ENCODE assay signal across 19 cellular contexts in genomic region chr15:42202653-42203052, GRCh38. TPM values are rescaled to one million over a fixed set of nuclear protein-coding genes. Genes with fewer than 3 reads are reported as not detected.
DNase-seq lines count a peak whose midpoint lies in the region; ATAC-seq and TF ChIP-seq lines count a peak whose summit lies in the region.
"Had no signal": no experiment of that assay in that cellular context is flagged by ENCODE, and none has a peak within 500 bp of the region (broad histone marks: within the 10 kb centered on the region; RNA-seq: fewer than 3 reads in every experiment).

No MANE protein-coding gene starts in this region.

- no peak for TF ChIP-seq RAD21 in neural cell (conservative IDR thresholded peaks at IDR 0.05)

- DNase-seq in activated naive CD8-positive, alpha-beta T cell treated with anti-CD3 and anti-CD28 coated beads for 36 hours: no peak
- DNase-seq in T-helper 17 cell: no peak
- no peak for DNase-seq in cardiac septum (ENCODE audit: low spot score)
- no peak for DNase-seq in NK-92 treated with Interleukin-12 subunit alpha and Interleukin-12 subunit beta, amount 100 ng/mL, for 24 hours (lab: John Stamatoyannopoulos, UW)
- no peak for DNase-seq in CD8-positive, alpha-beta memory T cell
- DNase-seq: 8988T, Caco-2, DMS153, DMS79, GF-D8, H9, IMR-90 had no signal

- peak overlapping the region; percentile 38 for H3K9ac ChIP-seq in neural cell (ENCODE audit: low read length)
- H3K9ac ChIP-seq: BLaER1 had no signal

- peak overlapping the region; percentile 38 for H3K4me3 ChIP-seq in neural cell (ENCODE audit: low read length)
- H3K4me3 ChIP-seq in CD8-positive, alpha-beta memory T cell (ENCODE audit: low read length): no peak overlapping the region
- H3K4me3 ChIP-seq: BLaER1 had no signal

- peaks cover 22% of the 10 kb centered on the region for H3K79me2 ChIP-seq in neural cell (replicated peaks; ENCODE audit: insufficient read depth, low read length)

- H3K36me3 Mint-ChIP-seq in activated naive CD8-positive, alpha-beta T cell: peaks cover 29% of the 10 kb centered on the region
- H3K36me3 Mint-ChIP-seq in activated naive CD8-positive, alpha-beta T cell treated with anti-CD3 and anti-CD28 coated beads for 36 hours: peaks cover 20% of the 10 kb centered on the region
- peaks cover 6% of the 10 kb centered on the region for H3K36me3 Mint-ChIP-seq in T-helper 17 cell (ENCODE audit: low read depth)
- peaks cover 0 to 48% (median 2%) of the 10 kb centered on the region in 3 donors for H3K36me3 Mint-ChIP-seq in CD8-positive, alpha-beta memory T cell

- H3K27ac ChIP-seq in neural cell (ENCODE audit: low read length): peak overlapping the region; percentile 65
- no peak overlapping the region for H3K27ac ChIP-seq in CD8-positive, alpha-beta memory T cell (ENCODE audit: low read depth, low read length)
- H3K27ac ChIP-seq: BLaER1 had no signal

- peak; percentile 77 for TF ChIP-seq EP300 in neural cell (conservative IDR thresholded peaks at IDR 0.05; ENCODE audit: poor library complexity, severe bottlenecking)

- peak overlapping the region; percentile 18 for H3K27ac Mint-ChIP-seq in activated naive CD8-positive, alpha-beta T cell
- H3K27ac Mint-ChIP-seq in activated naive CD8-positive, alpha-beta T cell treated with anti-CD3 and anti-CD28 coated beads for 36 hours: no peak overlapping the region
- H3K27ac Mint-ChIP-seq in T-helper 17 cell: peak overlapping the region; percentile 78
- peak overlapping the region in 2 of 8 donors; percentile 34 for H3K27ac Mint-ChIP-seq in CD8-positive, alpha-beta memory T cell
- H3K27ac Mint-ChIP-seq: H9 had no signal

- peaks cover 25% of the 10 kb centered on the region for H3K4me1 ChIP-seq in CD8-positive, alpha-beta memory T cell (ENCODE audit: insufficient read depth, low read length)
- H3K4me1 ChIP-seq: Caco-2 had no signal

- H3K4me2 ChIP-seq in neural cell (ENCODE audit: low read length): no peak overlapping the region
- H3K4me2 ChIP-seq: BLaER1 had no signal

- no peaks in the 10 kb centered on the region for H3K9me2 ChIP-seq in neural cell (ENCODE audit: insufficient read depth, low read length)

- H3K27me3 Mint-ChIP-seq in activated naive CD8-positive, alpha-beta T cell: no peaks in the 10 kb centered on the region
- no peaks in the 10 kb centered on the region for H3K27me3 Mint-ChIP-seq in activated naive CD8-positive, alpha-beta T cell treated with anti-CD3 and anti-CD28 coated beads for 36 hours
- no peaks in the 10 kb centered on the region for H3K27me3 Mint-ChIP-seq in T-helper 17 cell
- H3K27me3 Mint-ChIP-seq in CD8-positive, alpha-beta memory T cell: peaks cover 0 to 2% of the 10 kb centered on the region in 2 donors

- H3K9me3 Mint-ChIP-seq in activated naive CD8-positive, alpha-beta T cell (ENCODE audit: low read depth): no peaks in the 10 kb centered on the region
- H3K9me3 Mint-ChIP-seq in activated naive CD8-positive, alpha-beta T cell treated with anti-CD3 and anti-CD28 coated beads for 36 hours: no peaks in the 10 kb centered on the region
- no peaks in the 10 kb centered on the region for H3K9me3 Mint-ChIP-seq in CD8-positive, alpha-beta memory T cell
- H3K9me3 Mint-ChIP-seq: H9 had no signal

- intact Hi-C loops in cardiac septum (cut with DNase I): no loop called here

- H3K4me1 Mint-ChIP-seq in activated naive CD8-positive, alpha-beta T cell (ENCODE audit: low read depth): peaks cover 49% of the 10 kb centered on the region
- H3K4me1 Mint-ChIP-seq in activated naive CD8-positive, alpha-beta T cell treated with anti-CD3 and anti-CD28 coated beads for 36 hours: peaks cover 38% of the 10 kb centered on the region
- H3K4me1 Mint-ChIP-seq in T-helper 17 cell: peaks cover 37% of the 10 kb centered on the region
- H3K4me1 Mint-ChIP-seq in CD8-positive, alpha-beta memory T cell: peaks cover 50 to 76% (median 75%) of the 10 kb centered on the region in 3 donors

- TF ChIP-seq CTCF in neural cell (IDR thresholded peaks at IDR 0.05; ENCODE audit: poor library complexity, severe bottlenecking): no peak

- H3K36me3 ChIP-seq in neural cell (ENCODE audit: insufficient read depth, low read length): no peaks in the 10 kb centered on the region
- H3K36me3 ChIP-seq in CD8-positive, alpha-beta memory T cell (ENCODE audit: insufficient read depth, low read length): no peaks in the 10 kb centered on the region

- H4K20me1 ChIP-seq in neural cell (ENCODE audit: insufficient read depth): no peaks in the 10 kb centered on the region

- H2AFZ ChIP-seq in neural cell (ENCODE audit: low read depth, low read length): no peak overlapping the region

- CTCF ChIA-PET in CD8-positive, alpha-beta memory T cell (lab: Charles Lee): no interaction called here

- H3F3A ChIP-seq in neural cell (ENCODE audit: insufficient read depth, low read length, poor library complexity, severe bottlenecking): no peaks in the 10 kb centered on the region

- H3K27me3 ChIP-seq in neural cell (ENCODE audit: insufficient read depth, low read depth, low read length): no peaks in the 10 kb centered on the region
- H3K27me3 ChIP-seq in CD8-positive, alpha-beta memory T cell (ENCODE audit: insufficient read depth, low read length, poor library complexity, severe bottlenecking): no peaks in the 10 kb centered on the region
- H3K27me3 ChIP-seq: BLaER1 had no signal

- no peak for ATAC-seq in T-helper 17 cell

- H3K9me3 ChIP-seq in T-helper 17 cell (ENCODE audit: control insufficient read depth, low read length, poor library complexity, severe bottlenecking) (no peaks in the 10 kb centered on the region), neural cell (ENCODE audit: low read length) (no peaks in the 10 kb centered on the region)
- H3K9me3 ChIP-seq in CD8-positive, alpha-beta memory T cell (ENCODE audit: low read length): no peaks in the 10 kb centered on the region
- H3K9me3 ChIP-seq: Caco-2 had no signal

- POLR2A ChIA-PET in CD8-positive, alpha-beta memory T cell (lab: Charles Lee): no interaction called here

- H3K4me3 Mint-ChIP-seq in activated naive CD8-positive, alpha-beta T cell: peak overlapping the region; percentile 3
- no peak overlapping the region for H3K4me3 Mint-ChIP-seq in activated naive CD8-positive, alpha-beta T cell treated with anti-CD3 and anti-CD28 coated beads for 36 hours
- no peak overlapping the region for H3K4me3 Mint-ChIP-seq in T-helper 17 cell
- H3K4me3 Mint-ChIP-seq in CD8-positive, alpha-beta memory T cell: peak overlapping the region in 1 of 7 donors; percentile 72
- H3K4me3 Mint-ChIP-seq: H9 had no signal

TF ChIP-seq in neural cell, 6 proteins besides CTCF, POLR2A, EP300 and RAD21:
- TF ChIP-seq SMC3 (conservative IDR thresholded peaks at IDR 0.05; ENCODE audit: poor library complexity) (no peak), TAF1 (IDR thresholded peaks at IDR 0.05; ENCODE audit: low read depth) (no peak), POLR2AphosphoS5 (IDR thresholded peaks at IDR 0.05) (peak; percentile 35)

RNA-seq across cellular contexts. Expression of gene VPS39, which starts 5.5 kb away (rescaled TPM):
- 10 to 100 TPM; 43.3 to 44.2 TPM for total RNA-seq in activated naive CD8-positive, alpha-beta T cell treated with anti-CD3 and anti-CD28 coated beads for 36 hours
- 10 to 100 TPM; 84.9 to 93.1 TPM for total RNA-seq in T-helper 17 cell
- polyA plus RNA-seq in neural cell: 59.9 and 73.5 TPM in 2 replicates
- 91.3 and 107 TPM in 2 replicates for polyA minus RNA-seq in neural cell
- total RNA-seq in cardiac septum: 49.3 TPM
- 10 to 100 TPM; 45.5 to 49.2 TPM for total RNA-seq in CD8-positive, alpha-beta memory T cell
- 39.2 TPM for polyA plus RNA-seq in CD8-positive, alpha-beta memory T cell

RNA-seq across cellular contexts. Expression of gene PLA2G4F, which starts 46.2 kb away (rescaled TPM):
- total RNA-seq in activated naive CD8-positive, alpha-beta T cell treated with anti-CD3 and anti-CD28 coated beads for 36 hours: not detected
- total RNA-seq in T-helper 17 cell (not detected), cardiac septum (0.48 TPM)
- polyA plus RNA-seq in neural cell: not detected in 2 replicates
- polyA minus RNA-seq in neural cell: not detected in 2 replicates
- total RNA-seq in CD8-positive, alpha-beta memory T cell: not detected
- polyA plus RNA-seq in CD8-positive, alpha-beta memory T cell: not detected
- total RNA-seq: A673, Daoy, H1, H9, IMR-90 had no signal
- polyA plus RNA-seq: AG04450, H1, IMR-90 had no signal
